In the genomic region with DNA sequence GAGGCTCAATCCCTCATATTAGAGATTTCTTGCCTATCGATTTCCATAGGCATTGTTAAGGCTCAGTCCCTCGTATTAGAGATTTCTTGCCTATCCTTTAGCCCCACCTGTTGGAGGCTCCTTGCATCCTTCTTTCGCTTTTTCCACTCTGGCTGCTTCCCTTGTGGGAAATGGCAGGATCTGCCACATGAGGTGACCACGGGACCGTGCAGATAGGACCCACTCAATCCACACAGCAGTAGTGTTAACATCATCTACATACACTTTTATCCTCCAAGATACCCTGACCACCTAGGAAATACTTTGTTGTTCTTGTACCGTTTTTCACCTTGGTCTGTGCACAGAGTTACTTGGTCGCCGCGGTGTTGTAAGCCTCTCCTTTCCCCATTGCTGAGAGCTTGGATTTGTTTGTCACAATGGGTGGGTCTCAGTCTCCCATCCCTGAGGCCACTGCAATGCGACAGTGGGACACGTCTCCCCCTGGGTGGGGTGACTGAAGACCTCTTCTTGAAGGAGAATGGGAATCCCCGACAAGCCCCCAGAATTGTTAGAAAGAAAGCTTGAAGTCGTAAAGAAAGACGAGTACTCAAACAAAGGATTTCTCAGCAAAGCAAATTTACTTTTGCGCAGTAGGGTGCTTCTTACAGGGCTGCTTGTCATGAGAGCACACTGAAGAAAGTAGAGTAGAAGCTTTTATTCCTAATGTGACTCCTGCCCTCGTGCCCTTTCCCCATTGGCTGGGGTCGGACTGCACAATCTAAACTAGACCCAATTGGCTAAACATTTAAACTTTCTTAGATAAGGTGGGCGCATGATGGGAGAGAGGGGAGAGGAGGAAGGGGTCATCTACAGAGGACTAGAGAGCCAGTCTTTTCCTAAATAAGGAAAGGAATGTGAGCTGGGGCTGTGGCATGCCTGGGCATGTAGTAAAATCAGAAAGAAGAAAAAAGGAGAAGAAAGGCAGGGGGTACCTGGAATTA, we compare ENCODE assay signal across 9 cellular contexts. TPM values are rescaled to one million over a fixed set of nuclear protein-coding genes. Genes with fewer than 3 reads are reported as not detected.
DNase-seq lines count a peak whose midpoint lies in the region; ATAC-seq and TF ChIP-seq lines count a peak whose summit lies in the region.
"Had no signal": no experiment of that assay in that cellular context is flagged by ENCODE, and none has a peak within 500 bp of the region (broad histone marks: within the 10 kb centered on the region; RNA-seq: fewer than 3 reads in every experiment).

No MANE protein-coding gene starts in this region.

- no peaks in the 10 kb centered on the region for H3F3A ChIP-seq in PC-9 (ENCODE audit: insufficient read depth, low read depth)

- no peak overlapping the region for H3K4me2 ChIP-seq in PC-9

- no peaks in the 10 kb centered on the region for H3K4me1 Mint-ChIP-seq in activated naive CD4-positive, alpha-beta T cell treated with anti-CD3 and anti-CD28 coated beads for 36 hours (ENCODE audit: low read depth)
- H3K4me1 Mint-ChIP-seq in natural killer cell, result no peaks in the 10 kb centered on the region
- no peaks in the 10 kb centered on the region for H3K4me1 Mint-ChIP-seq in activated CD4-positive, alpha-beta memory T cell treated with anti-CD3 and anti-CD28 coated beads, Interleukin-2, amount 10 ng/mL, durations not matched to agents 7 days and 5 days

- intact Hi-C loops in activated naive CD4-positive, alpha-beta T cell treated with anti-CD3 and anti-CD28 coated beads for 36 hours (cut with micrococcal nuclease), result loop anchor here (1.0 kb wide), 2 partner anchors 84 to 232 kb away; partner anchors contain the start of gene CAAP1
- intact Hi-C loops in PC-9 (cut with micrococcal nuclease; ENCODE audit: unreplicated experiment) (no loop called here), psoas muscle (cut with DNase I) (loop anchor here (1.0 to 2.0 kb wide), 2 partner anchors 231 to 232 kb away; no protein-coding TSS in a partner anchor), natural killer cell (cut with micrococcal nuclease) (loop anchor here (2.0 kb wide), 1 partner anchor 231 kb away; no protein-coding TSS in a partner anchor)

- WGBS in psoas muscle, 3 donors, result 82 to 87% (median 86%) methylated on average over 18 of the region's 18 CpGs

- H3K27ac ChIP-seq in PC-9 (no peak overlapping the region), psoas muscle (no peak overlapping the region)

- CTCF ChIA-PET in activated naive CD4-positive, alpha-beta T cell treated with anti-CD3 and anti-CD28 coated beads for 36 hours (lab: Charles Lee), result interaction anchor here (0.6 to 0.7 kb wide), 2 partner anchors 85 to 144 kb away, joined by 3 read pairs; no protein-coding TSS in a partner anchor
- CTCF ChIA-PET in PC-9 (lab: Charles Lee), result no interaction called here
- CTCF ChIA-PET in activated CD4-positive, alpha-beta memory T cell treated with anti-CD3 and anti-CD28 coated beads, Interleukin-2, amount 10 ng/mL, durations not matched to agents 7 days and 5 days (lab: Charles Lee), result interaction anchor here (1.3 kb wide), 1 partner anchor 232 kb away, joined by 4 read pairs; no protein-coding TSS in a partner anchor

- POLR2A ChIA-PET in PC-9 (lab: Charles Lee; ENCODE audit: unreplicated experiment), result no interaction called here
- POLR2A ChIA-PET in activated CD4-positive, alpha-beta memory T cell treated with anti-CD3 and anti-CD28 coated beads, Interleukin-2, amount 10 ng/mL, durations not matched to agents 7 days and 5 days (lab: Charles Lee), result no interaction called here

- H3K36me3 ChIP-seq in PC-9 (ENCODE audit: low read depth) (no peaks in the 10 kb centered on the region), psoas muscle (ENCODE audit: insufficient read depth in 1 of 2, low read depth in 1 of 2) (peaks cover 0 to 25% of the 10 kb centered on the region in 2 donors)

- DNase-seq in activated naive CD4-positive, alpha-beta T cell treated with anti-CD3 and anti-CD28 coated beads for 36 hours, result peak; percentile 8
- no peak for DNase-seq in activated naive CD4-positive, alpha-beta T cell (lab: John Stamatoyannopoulos, UW)
- DNase-seq in PC-9 (peak in 1 of 2 experiments; percentile 10), fibroblast of pulmonary artery (ENCODE audit: low read depth) (peak; percentile 48), psoas muscle (no peak), natural killer cell (no peak)
- DNase-seq in activated CD4-positive, alpha-beta memory T cell treated with anti-CD3 and anti-CD28 coated beads, Interleukin-2, amount 10 ng/mL, durations not matched to agents 7 days and 5 days, result no peak

- H3K27ac Mint-ChIP-seq in activated naive CD4-positive, alpha-beta T cell treated with anti-CD3 and anti-CD28 coated beads for 36 hours, result no peak overlapping the region
- H3K27ac Mint-ChIP-seq in natural killer cell, result no peak overlapping the region
- no peak overlapping the region for H3K27ac Mint-ChIP-seq in activated CD4-positive, alpha-beta memory T cell treated with anti-CD3 and anti-CD28 coated beads, Interleukin-2, amount 10 ng/mL, durations not matched to agents 7 days and 5 days

- ATAC-seq in psoas muscle, result peak in 3 of 4 donors; percentile 42 to 74 (median 54)
- no peak for ATAC-seq in natural killer cell
- no peak for ATAC-seq in GM18873 (IDR thresholded peaks at IDR 0.05; ENCODE audit: low FRiP score, unreplicated experiment)

- H3K4me3 ChIP-seq in PC-9 (no peak overlapping the region), fibroblast of pulmonary artery (replicated peaks; ENCODE audit: low read depth, low read length) (no peak overlapping the region), psoas muscle (no peak overlapping the region)

- no peaks in the 10 kb centered on the region for H3K9me2 ChIP-seq in PC-9 (ENCODE audit: insufficient read depth)

- TF ChIP-seq CTCF in PC-9 (conservative IDR thresholded peaks at IDR 0.05) (peak; percentile 36; the same call in 1 of the 2 replicates), fibroblast of pulmonary artery (IDR thresholded peaks at IDR 0.05; ENCODE audit: low read length, missing control alignments) (peak; percentile 48), psoas muscle (IDR thresholded peaks at IDR 0.05) (peak; percentile 56), natural killer cell (IDR thresholded peaks at IDR 0.05) (no peak)

- no peak overlapping the region for H3K4me3 Mint-ChIP-seq in activated naive CD4-positive, alpha-beta T cell treated with anti-CD3 and anti-CD28 coated beads for 36 hours
- no peak overlapping the region for H3K4me3 Mint-ChIP-seq in natural killer cell
- no peak overlapping the region for H3K4me3 Mint-ChIP-seq in activated CD4-positive, alpha-beta memory T cell treated with anti-CD3 and anti-CD28 coated beads, Interleukin-2, amount 10 ng/mL, durations not matched to agents 7 days and 5 days

- H3K9me3 ChIP-seq in PC-9 (ENCODE audit: insufficient read depth, low read depth), result no peaks in the 10 kb centered on the region
- H3K9me3 ChIP-seq in psoas muscle, result no peaks in the 10 kb centered on the region

- peaks cover 2% of the 10 kb centered on the region for H3K36me3 Mint-ChIP-seq in activated naive CD4-positive, alpha-beta T cell treated with anti-CD3 and anti-CD28 coated beads for 36 hours (ENCODE audit: low read depth)
- no peaks in the 10 kb centered on the region for H3K36me3 Mint-ChIP-seq in natural killer cell
- no peaks in the 10 kb centered on the region for H3K36me3 Mint-ChIP-seq in activated CD4-positive, alpha-beta memory T cell treated with anti-CD3 and anti-CD28 coated beads, Interleukin-2, amount 10 ng/mL, durations not matched to agents 7 days and 5 days (ENCODE audit: low read depth)

- no peaks in the 10 kb centered on the region for H3K27me3 Mint-ChIP-seq in activated naive CD4-positive, alpha-beta T cell treated with anti-CD3 and anti-CD28 coated beads for 36 hours (ENCODE audit: low read depth)
- H3K27me3 Mint-ChIP-seq in natural killer cell (ENCODE audit: low read depth in 2 of 2), result no peaks in the 10 kb centered on the region
- H3K27me3 Mint-ChIP-seq in activated CD4-positive, alpha-beta memory T cell treated with anti-CD3 and anti-CD28 coated beads, Interleukin-2, amount 10 ng/mL, durations not matched to agents 7 days and 5 days, result no peaks in the 10 kb centered on the region

- H3K9me3 Mint-ChIP-seq in activated naive CD4-positive, alpha-beta T cell treated with anti-CD3 and anti-CD28 coated beads for 36 hours, result no peaks in the 10 kb centered on the region
- H3K9me3 Mint-ChIP-seq in natural killer cell, result no peaks in the 10 kb centered on the region
- no peaks in the 10 kb centered on the region for H3K9me3 Mint-ChIP-seq in activated CD4-positive, alpha-beta memory T cell treated with anti-CD3 and anti-CD28 coated beads, Interleukin-2, amount 10 ng/mL, durations not matched to agents 7 days and 5 days

- no TSS peak for BruUV-seq in PC-9 (replicated peaks; lab: Mats Ljungman, UMichigan)

- H4K20me1 ChIP-seq in PC-9 (ENCODE audit: insufficient read depth), result no peaks in the 10 kb centered on the region

- H3K4me1 ChIP-seq in PC-9 (replicated peaks; ENCODE audit: insufficient read depth), result no peaks in the 10 kb centered on the region
- H3K4me1 ChIP-seq in psoas muscle, result no peaks in the 10 kb centered on the region

- H3K27me3 ChIP-seq in PC-9 (ENCODE audit: insufficient read depth, low read depth), result no peaks in the 10 kb centered on the region
- no peaks in the 10 kb centered on the region for H3K27me3 ChIP-seq in psoas muscle (ENCODE audit: insufficient read depth in 3 of 3, low read length in 2 of 3)

- no peaks in the 10 kb centered on the region for H3K79me2 ChIP-seq in PC-9 (ENCODE audit: low read depth)

- no peak overlapping the region for H2AFZ ChIP-seq in PC-9

RNA-seq across cellular contexts. Expression of gene IFT74, which starts 19.8 kb away (rescaled TPM):
- 1 to 10 TPM; 7.9 to 9.7 TPM for total RNA-seq in activated naive CD4-positive, alpha-beta T cell treated with anti-CD3 and anti-CD28 coated beads for 36 hours
- total RNA-seq in PC-9 (2021), result 14.6 and 17.8 TPM in 2 replicates
- total RNA-seq in psoas muscle, result 10 to 100 TPM in 1 of 4 donors, 1 to 10 TPM in 3; 7.7 to 11.5 (median 8.1) TPM
- 10 to 100 TPM in 1 of 3 donors, 1 to 10 TPM in 2; 3.1 to 14.2 (median 6.6) TPM for polyA plus RNA-seq in psoas muscle
- 1 to 10 TPM; 6.0 to 8.7 (median 7.0) TPM for total RNA-seq in natural killer cell
- 1 to 10 TPM; 7.4 to 9.4 TPM for total RNA-seq in activated CD4-positive, alpha-beta memory T cell treated with anti-CD3 and anti-CD28 coated beads, Interleukin-2, amount 10 ng/mL, durations not matched to agents 7 days and 5 days

RNA-seq across cellular contexts. Expression of gene PLAA, which starts 29.0 kb away (rescaled TPM):
- total RNA-seq in activated naive CD4-positive, alpha-beta T cell treated with anti-CD3 and anti-CD28 coated beads for 36 hours, result 10 to 100 TPM; 29.9 to 30.6 TPM
- 19.7 and 23.3 TPM in 2 replicates for total RNA-seq in PC-9 (2021)
- 10 to 100 TPM; 42.8 to 91.7 (median 66.0) TPM for total RNA-seq in psoas muscle
- polyA plus RNA-seq in psoas muscle, result 10 to 100 TPM; 42.3 to 63.7 (median 49.7) TPM
- 10 to 100 TPM; 38.1 to 51.2 (median 45.5) TPM for total RNA-seq in natural killer cell
- 10 to 100 TPM; 34.1 to 35.9 TPM for total RNA-seq in activated CD4-positive, alpha-beta memory T cell treated with anti-CD3 and anti-CD28 coated beads, Interleukin-2, amount 10 ng/mL, durations not matched to agents 7 days and 5 days

RNA-seq across cellular contexts. Expression of gene LRRC19, which starts 29.5 kb away (rescaled TPM):
- not detected for total RNA-seq in activated naive CD4-positive, alpha-beta T cell treated with anti-CD3 and anti-CD28 coated beads for 36 hours
- total RNA-seq in PC-9 (2021) (not detected in 2 replicates), psoas muscle (not detected), natural killer cell (not detected)
- polyA plus RNA-seq in psoas muscle, result under 1 TPM in 1 of 3 donors, not detected in 2; 0.01 TPM
- not detected for total RNA-seq in activated CD4-positive, alpha-beta memory T cell treated with anti-CD3 and anti-CD28 coated beads, Interleukin-2, amount 10 ng/mL, durations not matched to agents 7 days and 5 days
- polyA plus RNA-seq: adipose tissue had no signal

Comparison
In these comparisons a context has a peak if more than half of its experiments do, and no peak if none do; other contexts are left out.
1. DNase-seq: peak in activated naive CD4-positive, alpha-beta T cell treated with anti-CD3 and anti-CD28 coated beads for 36 hours (single experiment) and fibroblast of pulmonary artery (single experiment); none in activated naive CD4-positive, alpha-beta T cell (0 of 4), psoas muscle (0 of 2), natural killer cell (single experiment) and activated CD4-positive, alpha-beta memory T cell treated with anti-CD3 and anti-CD28 coated beads, Interleukin-2, amount 10 ng/mL, durations not matched to agents 7 days and 5 days (single experiment).
2. ATAC-seq: peak in psoas muscle (3 of 4); none in natural killer cell (0 of 3) and GM18873 (single experiment).